In the genomic region with DNA sequence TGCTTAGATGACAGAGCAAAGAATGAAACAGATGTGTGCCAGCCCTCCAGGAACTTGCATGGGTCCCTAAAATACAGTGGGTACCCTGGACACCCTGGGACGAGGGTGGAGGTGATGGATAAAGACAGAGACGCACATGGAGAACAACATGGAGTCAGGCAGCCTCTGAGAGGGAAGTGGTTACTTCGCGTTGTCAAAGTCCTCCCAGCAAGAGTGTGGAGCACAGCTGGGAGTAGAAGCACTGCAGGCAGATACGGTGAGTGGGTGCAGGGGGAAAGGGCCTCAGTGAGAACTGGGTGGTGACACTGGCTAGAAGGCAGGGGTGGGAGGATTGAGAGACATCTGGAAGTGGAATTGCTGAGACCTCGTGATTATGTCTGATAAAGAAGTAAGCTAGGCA, we compare ENCODE assay signal across 23 cellular contexts.
"Had no signal": no experiment of that assay in that cellular context is flagged by ENCODE, and none has a peak within 500 bp of the region (broad histone marks: within the 10 kb centered on the region; RNA-seq: fewer than 3 reads in every experiment).

No MANE protein-coding gene starts in this region.

- H3K9me3 Mint-ChIP-seq: natural killer cell had no signal

- FAIRE-seq: urothelium cell line had no signal

- DNase-seq: heart right ventricle; islet precursor cell; left ventricle myocardium inferior; mesendoderm; naive B cell; natural killer cell; nucleus accumbens; retina; right cardiac atrium; stimulated activated CD4-positive, alpha-beta T cell treated with anti-CD3 and anti-CD28 coated beads, Interleukin-12 subunit alpha, Interleukin-12 subunit beta, amount 100 ng/mL, for 4 hours; stimulated activated CD4-positive, alpha-beta T cell treated with anti-CD3 and anti-CD28 coated beads, Interleukin-15, amount 100 ng/mL, for 24 hours; stimulated activated CD4-positive, alpha-beta T cell treated with anti-CD3 and anti-CD28 coated beads, Interleukin-2, amount 100 ng/mL, for 24 hours; stimulated activated CD4-positive, alpha-beta T cell treated with anti-CD3 and anti-CD28 coated beads, Interleukin-4, amount 100 ng/mL, for 1 hour; stimulated activated naive B cell treated with anti-CD40 and anti-IgM and Interleukin-4, amounts not matched to agents 10 μg/mL and 1 μg/mL and 100 μg/mL, for 72 hours; stimulated activated naive CD8-positive, alpha-beta T cell treated with anti-CD3 and anti-CD28 coated beads, Interleukin-15, Interleukin-2, amounts not matched to agents 100 U/mL and 50 U/mL, for 24 hours; stomach; testis; thyroid gland; transverse colon; upper lobe of left lung had no signal

- H3K36me3 Mint-ChIP-seq: mesothelial cell of epicardium; natural killer cell; stimulated activated naive B cell treated with anti-CD40 and anti-IgM and Interleukin-4, amounts not matched to agents 10 μg/mL and 1 μg/mL and 100 μg/mL, for 72 hours had no signal

- H3K4me3 Mint-ChIP-seq: mesothelial cell of epicardium; natural killer cell; stimulated activated naive B cell treated with anti-CD40 and anti-IgM and Interleukin-4, amounts not matched to agents 10 μg/mL and 1 μg/mL and 100 μg/mL, for 72 hours had no signal

- H3K4me1 Mint-ChIP-seq: mesothelial cell of epicardium; naive B cell; natural killer cell; stimulated activated naive B cell treated with anti-CD40 and anti-IgM and Interleukin-4, amounts not matched to agents 10 μg/mL and 1 μg/mL and 100 μg/mL, for 72 hours had no signal

- H3K27ac Mint-ChIP-seq: mesothelial cell of epicardium; natural killer cell; stimulated activated naive B cell treated with anti-CD40 and anti-IgM and Interleukin-4, amounts not matched to agents 10 μg/mL and 1 μg/mL and 100 μg/mL, for 72 hours had no signal

- ATAC-seq: heart right ventricle; natural killer cell; right cardiac atrium; sciatic nerve; stimulated activated naive B cell treated with anti-CD40 and anti-IgM and Interleukin-4, amounts not matched to agents 10 μg/mL and 1 μg/mL and 100 μg/mL, for 72 hours; stimulated activated naive CD8-positive, alpha-beta T cell treated with anti-CD3 and anti-CD28 coated beads, Interleukin-15, Interleukin-2, amounts not matched to agents 100 U/mL and 50 U/mL, for 24 hours had no signal
